Comparison of ENCODE assay signal across 19 cellular contexts in the genomic region with DNA sequence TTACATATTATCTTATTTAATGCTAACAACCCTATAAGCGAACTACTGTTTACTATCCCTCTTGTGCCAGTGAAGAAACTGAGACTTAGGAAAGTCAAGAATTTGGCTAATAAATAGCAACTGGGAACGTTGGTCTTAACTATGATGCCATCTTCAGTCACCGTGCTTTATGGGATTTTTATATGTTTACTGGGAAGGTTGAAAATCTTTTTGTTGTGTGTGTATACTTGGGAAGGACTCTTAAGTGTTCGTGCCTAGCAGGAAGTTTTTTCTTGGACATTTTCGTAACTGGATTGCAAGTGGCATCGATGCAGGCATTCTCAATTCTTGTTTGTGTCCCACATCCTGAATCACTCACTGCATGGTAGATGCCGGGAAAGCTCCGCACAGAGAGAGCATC. TPM values are rescaled to one million over a fixed set of nuclear protein-coding genes. Genes with fewer than 3 reads are reported as not detected.
DNase-seq lines count a peak whose midpoint lies in the region; ATAC-seq, FAIRE-seq and TF ChIP-seq lines count a peak whose summit lies in the region.
"Had no signal": no experiment of that assay in that cellular context is flagged by ENCODE, and none has a peak within 500 bp of the region (broad histone marks: within the 10 kb centered on the region; RNA-seq: fewer than 3 reads in every experiment).

No MANE protein-coding gene starts in this region.

- no peak for DNase-seq in GM23338 (ENCODE audit: low spot score)
- DNase-seq in HFFc6: no peak
- DNase-seq in astrocyte (ENCODE audit: low read depth): no peak
- DNase-seq in mesenchymal stem cell: no peak
- DNase-seq in middle frontal gyrus (ENCODE audit: extremely low spot score, low spot score): no peak
- DNase-seq in mucosa of gallbladder (ENCODE audit: low spot score): no peak
- DNase-seq: GF-D8, IMR-90, Karpas-422, NCI-H1105, NCI-H187, NCI-H345, NCI-H526 treated with DMSO at 0.1 percent for 48 hours, OCI-M1, RPMI8226 had no signal

- H3K9ac ChIP-seq in astrocyte (ENCODE audit: low read length) (no peak overlapping the region), mesenchymal stem cell (ENCODE audit: low read length) (peak overlapping the region; percentile 69)
- H3K9ac ChIP-seq: GM23248 had no signal

- WGBS in mesenchymal stem cell: 96% methylated on average over 8 of the region's 8 CpGs

- no peaks in the 10 kb centered on the region for H3K9me2 ChIP-seq in GM23338 (ENCODE audit: insufficient read depth)

- H3K4ac ChIP-seq in mesenchymal stem cell (ENCODE audit: low read depth in 1 of 2, low read length in 2 of 2): no peak overlapping the region

- TF ChIP-seq CTCF in GM23338 (conservative IDR thresholded peaks at IDR 0.05; ENCODE audit: low read depth in 2 of 2): no peak
- TF ChIP-seq CTCF in HFFc6 (IDR thresholded peaks at IDR 0.05): no peak
- no peak for TF ChIP-seq CTCF in astrocyte (IDR thresholded peaks at IDR 0.05; ENCODE audit: insufficient read depth, low read depth, low read length)

- H4K8ac ChIP-seq in mesenchymal stem cell (ENCODE audit: low read length): no peak overlapping the region

- H3K9me3 ChIP-seq in astrocyte (ENCODE audit: insufficient read depth, low read depth, low read length) (no peaks in the 10 kb centered on the region), mesenchymal stem cell (ENCODE audit: control insufficient read depth, low read length) (no peaks in the 10 kb centered on the region)
- H3K9me3 ChIP-seq: SJSA1 had no signal

- no peak for ATAC-seq in GM23338
- ATAC-seq in HG03175 (IDR thresholded peaks at IDR 0.05; ENCODE audit: unreplicated experiment): no peak

- no peak for FAIRE-seq in astrocyte (lab: Jason Lieb, UNC)

- H3K4me1 ChIP-seq in GM23338 (ENCODE audit: insufficient read depth) (peaks cover 31% of the 10 kb centered on the region), astrocyte (ENCODE audit: insufficient read depth, low read length) (no peaks in the 10 kb centered on the region), mesenchymal stem cell (ENCODE audit: control insufficient read depth, insufficient read depth, low read depth, low read length) (peaks cover 4% of the 10 kb centered on the region)
- H3K4me1 ChIP-seq: SJSA1 had no signal

- H2BK120ac ChIP-seq in mesenchymal stem cell (ENCODE audit: low read depth, low read length): no peak overlapping the region

- H3K4me3 ChIP-seq in GM23338 (no peak overlapping the region), astrocyte (ENCODE audit: insufficient read depth, low read depth, low read length) (no peak overlapping the region), mesenchymal stem cell (ENCODE audit: insufficient read depth in 1 of 2, low read depth in 1 of 2, low read length in 2 of 2) (no peak overlapping the region)
- H3K4me3 ChIP-seq: GM23248, SJSA1 had no signal

- no peak overlapping the region for H3K18ac ChIP-seq in mesenchymal stem cell (ENCODE audit: low read depth in 1 of 2, low read length in 2 of 2)

- no peak overlapping the region for H2AK5ac ChIP-seq in mesenchymal stem cell (ENCODE audit: low read length, severe bottlenecking)

- H2BK12ac ChIP-seq in mesenchymal stem cell (ENCODE audit: low read length in 2 of 2): no peak overlapping the region

- no peak overlapping the region for H2BK15ac ChIP-seq in mesenchymal stem cell (ENCODE audit: low read depth, poor library complexity, severe bottlenecking)

- H3K9me3 Mint-ChIP-seq in GM23338 (no peaks in the 10 kb centered on the region), HFFc6 (no peaks in the 10 kb centered on the region), astrocyte (ENCODE audit: unreplicated experiment) (no peaks in the 10 kb centered on the region)
- H3K9me3 Mint-ChIP-seq: CD14-positive monocyte had no signal

- peaks cover 14% of the 10 kb centered on the region; the same call in 1 of the 2 replicates for H3F3A ChIP-seq in GM23338 (replicated peaks; ENCODE audit: low read depth)

- H3K27me3 Mint-ChIP-seq in GM23338 (ENCODE audit: insufficient read depth, low read depth, poor library complexity) (peaks cover 3% of the 10 kb centered on the region), HFFc6 (ENCODE audit: insufficient read depth) (no peaks in the 10 kb centered on the region), astrocyte (ENCODE audit: low read depth, unreplicated experiment) (no peaks in the 10 kb centered on the region)

- H3K27me3 ChIP-seq in GM23338 (ENCODE audit: insufficient read depth) (no peaks in the 10 kb centered on the region), astrocyte (ENCODE audit: insufficient read depth, low read length) (no peaks in the 10 kb centered on the region), mesenchymal stem cell (ENCODE audit: control insufficient read depth in 1 of 2, insufficient read depth in 1 of 2, low read length in 2 of 2) (no peaks in the 10 kb centered on the region)
- H3K27me3 ChIP-seq: SJSA1 had no signal

- no peak overlapping the region for H3K4me3 Mint-ChIP-seq in GM23338
- no peak overlapping the region for H3K4me3 Mint-ChIP-seq in HFFc6
- H3K4me3 Mint-ChIP-seq in astrocyte (ENCODE audit: unreplicated experiment): no peak overlapping the region
- H3K4me3 Mint-ChIP-seq: CD14-positive monocyte had no signal

- H3K27ac ChIP-seq in GM23338 (ENCODE audit: low read depth) (peak overlapping the region; percentile 28; the same call in 1 of the 2 replicates), astrocyte (ENCODE audit: low read depth, low read length) (peak overlapping the region; percentile 39), mesenchymal stem cell (ENCODE audit: low read length, poor library complexity, severe bottlenecking) (peak overlapping the region; percentile 33)
- H3K27ac ChIP-seq: SJSA1 had no signal

- H3K4me1 Mint-ChIP-seq in GM23338 (peaks cover 50% of the 10 kb centered on the region), HFFc6 (ENCODE audit: low read depth) (peaks cover 30% of the 10 kb centered on the region), astrocyte (ENCODE audit: low read depth, unreplicated experiment) (peaks cover 17% of the 10 kb centered on the region)
- H3K4me1 Mint-ChIP-seq: CD14-positive monocyte had no signal

- H4K20me1 ChIP-seq in GM23338 (replicated peaks; ENCODE audit: insufficient read depth): no peaks in the 10 kb centered on the region
- H4K20me1 ChIP-seq in astrocyte (ENCODE audit: insufficient read depth, low read length): peaks cover 20% of the 10 kb centered on the region

- H2AFZ ChIP-seq in GM23338 (no peak overlapping the region), astrocyte (ENCODE audit: low read depth, low read length) (no peak overlapping the region), mesenchymal stem cell (ENCODE audit: low read depth, low read length) (no peak overlapping the region)
- H2AFZ ChIP-seq: GM23248 had no signal

- peaks cover 81% of the 10 kb centered on the region for H3K36me3 Mint-ChIP-seq in GM23338 (ENCODE audit: low read depth)
- peaks cover 54% of the 10 kb centered on the region for H3K36me3 Mint-ChIP-seq in HFFc6 (ENCODE audit: low read depth)
- H3K36me3 Mint-ChIP-seq in astrocyte (ENCODE audit: low read depth, unreplicated experiment): peaks cover 38% of the 10 kb centered on the region

- peaks cover 25% of the 10 kb centered on the region for H3K36me3 ChIP-seq in GM23338 (ENCODE audit: insufficient read depth)
- H3K36me3 ChIP-seq in astrocyte (ENCODE audit: insufficient read depth, low read length): peaks cover 58% of the 10 kb centered on the region
- H3K36me3 ChIP-seq in mesenchymal stem cell (ENCODE audit: control insufficient read depth in 1 of 2, insufficient read depth in 2 of 2, low read depth in 1 of 2, low read length in 2 of 2): peaks cover 34 to 94% of the 10 kb centered on the region in 2 experiments

- no peak overlapping the region for H3K4me2 ChIP-seq in GM23338
- H3K4me2 ChIP-seq in astrocyte (ENCODE audit: low read length): no peak overlapping the region
- no peak overlapping the region for H3K4me2 ChIP-seq in mesenchymal stem cell (ENCODE audit: low read length, poor library complexity, severe bottlenecking)

- H3K23ac ChIP-seq in mesenchymal stem cell (ENCODE audit: low read length in 2 of 2): no peak overlapping the region

- H4K91ac ChIP-seq in mesenchymal stem cell (ENCODE audit: low read length): no peak overlapping the region

- peaks cover 29% of the 10 kb centered on the region for H3K79me1 ChIP-seq in mesenchymal stem cell (replicated peaks; ENCODE audit: low read length, poor library complexity, severe bottlenecking)

- no peak overlapping the region for H3K14ac ChIP-seq in mesenchymal stem cell (ENCODE audit: low read length in 2 of 2)

- H3K79me2 ChIP-seq in GM23338 (replicated peaks; ENCODE audit: insufficient read depth) (peaks cover 41% of the 10 kb centered on the region), astrocyte (ENCODE audit: insufficient read depth, low read length) (peaks cover 43% of the 10 kb centered on the region)

- peak overlapping the region; percentile 93 for H3K27ac Mint-ChIP-seq in GM23338
- H3K27ac Mint-ChIP-seq in HFFc6: peak overlapping the region; percentile 79
- peak overlapping the region; percentile 91 for H3K27ac Mint-ChIP-seq in astrocyte (ENCODE audit: unreplicated experiment)

- H2BK5ac ChIP-seq in mesenchymal stem cell (ENCODE audit: low read depth, low read length, poor library complexity, severe bottlenecking): no peak overlapping the region

TF ChIP-seq in GM23338, 12 proteins besides CTCF, POLR2A, EP300 and RAD21 (continues in another document):
- no peak for TF ChIP-seq EZH2 (IDR thresholded peaks at IDR 0.05; ENCODE audit: low read depth, unreplicated experiment)

RNA-seq across cellular contexts. Expression of a gene that starts 9.4 kb away (rescaled TPM):
- 36.2 and 41.0 TPM in 2 replicates for total RNA-seq in GM23338 (2014; rRNA removed; shearing (Covaris generic))
- 49.0 and 49.8 TPM in 2 replicates for polyA plus RNA-seq in GM23338 (2016; fragmentation: Nextera tagmentation; extraction: Ambion mirVana)
- 10 to 100 TPM; 23.9 to 32.4 (median 28.8) TPM for total RNA-seq in HFFc6 (2021; fragmentation: NEBNext Ultra II Directional; extraction: Animal tissue kit (Norgen Biotek cat#: 25700))
- total RNA-seq in astrocyte (32.8 and 35.7 TPM in 2 replicates), mucosa of gallbladder (40.4 TPM)
- polyA plus RNA-seq in mesenchymal stem cell (2013, experiment 1 of 2): 31.4 TPM
- polyA plus RNA-seq in mesenchymal stem cell (2013, experiment 2 of 2): 30.6 TPM
